ENCODE assay signal across 16 cellular contexts in genomic region chr17:65219124-65219523, GRCh38.
DNase-seq lines count a peak whose midpoint lies in the region; ATAC-seq, FAIRE-seq and TF ChIP-seq lines count a peak whose summit lies in the region.
"Had no signal": no experiment of that assay in that cellular context is flagged by ENCODE, and none has a peak within 500 bp of the region (broad histone marks: within the 10 kb centered on the region; RNA-seq: fewer than 3 reads in every experiment).

No MANE protein-coding gene starts in this region.

- no peaks in the 10 kb centered on the region for H3K9me3 Mint-ChIP-seq in MCF 10A (ENCODE audit: unreplicated experiment)
- no peaks in the 10 kb centered on the region for H3K9me3 Mint-ChIP-seq in activated T-cell treated with anti-CD3 and anti-CD28 coated beads, Interleukin-2, amount 50 U/mL, for 24 hours
- H3K9me3 Mint-ChIP-seq: activated naive CD8-positive, alpha-beta T cell treated with anti-CD3 and anti-CD28 coated beads for 36 hours; naive B cell; stimulated activated naive CD8-positive, alpha-beta T cell treated with anti-CD3 and anti-CD28 coated beads, Interleukin-15, amount 100 ng/mL, for 72 hours had no signal

- H4K20me1 ChIP-seq in mammary epithelial cell (ENCODE audit: insufficient read depth, low read length) (no peaks in the 10 kb centered on the region), GM12878 (ENCODE audit: control insufficient read depth, insufficient read depth) (no peaks in the 10 kb centered on the region)
- H4K20me1 ChIP-seq: BLaER1 had no signal

- H3K36me3 ChIP-seq in mammary epithelial cell (ENCODE audit: insufficient read depth, low read length): no peaks in the 10 kb centered on the region
- H3K36me3 ChIP-seq in GM12878 (ENCODE audit: control insufficient read depth in 2 of 2, insufficient read depth in 2 of 2, low read length in 1 of 2): no peaks in the 10 kb centered on the region
- H3K36me3 ChIP-seq: BLaER1 had no signal

- RAD21 ChIA-PET in GM12878 (lab: Charles Lee; ENCODE audit: unreplicated experiment): no interaction called here

- no peak overlapping the region for H3K4me3 Mint-ChIP-seq in MCF 10A (ENCODE audit: unreplicated experiment)
- no peak overlapping the region for H3K4me3 Mint-ChIP-seq in activated T-cell treated with anti-CD3 and anti-CD28 coated beads, Interleukin-2, amount 50 U/mL, for 24 hours
- H3K4me3 Mint-ChIP-seq: activated CD8-positive, alpha-beta memory T cell treated with anti-CD3 and anti-CD28 coated beads, Interleukin-2, amount 10 ng/mL, durations not matched to agents 7 days and 5 days; activated naive CD8-positive, alpha-beta T cell treated with anti-CD3 and anti-CD28 coated beads for 36 hours; naive B cell; stimulated activated naive CD8-positive, alpha-beta T cell treated with anti-CD3 and anti-CD28 coated beads, Interleukin-15, amount 100 ng/mL, for 72 hours had no signal

- ATAC-seq in GM12878 (no peak), sciatic nerve (no peak)
- ATAC-seq: activated CD8-positive, alpha-beta memory T cell treated with anti-CD3 and anti-CD28 coated beads, Interleukin-2, amount 10 ng/mL, durations not matched to agents 7 days and 5 days; stimulated activated naive CD8-positive, alpha-beta T cell treated with anti-CD3 and anti-CD28 coated beads, Interleukin-15, amount 100 ng/mL, for 72 hours had no signal

- TF ChIP-seq RAD21 in GM12878 (IDR thresholded peaks at IDR 0.05; ENCODE audit: insufficient read depth, low read depth, low read length): 0 out of 2 replicates have a peak, but pooled peaks have one; percentile 11

- H3K27ac Mint-ChIP-seq in MCF 10A (ENCODE audit: low read depth, unreplicated experiment): no peak overlapping the region
- no peak overlapping the region for H3K27ac Mint-ChIP-seq in activated T-cell treated with anti-CD3 and anti-CD28 coated beads, Interleukin-2, amount 50 U/mL, for 24 hours
- H3K27ac Mint-ChIP-seq: activated CD8-positive, alpha-beta memory T cell treated with anti-CD3 and anti-CD28 coated beads, Interleukin-2, amount 10 ng/mL, durations not matched to agents 7 days and 5 days; activated naive CD8-positive, alpha-beta T cell treated with anti-CD3 and anti-CD28 coated beads for 36 hours; naive B cell; stimulated activated naive CD8-positive, alpha-beta T cell treated with anti-CD3 and anti-CD28 coated beads, Interleukin-15, amount 100 ng/mL, for 72 hours had no signal

- no peak overlapping the region for H3K4me2 ChIP-seq in mammary epithelial cell (ENCODE audit: insufficient read depth, low read depth, low read length)
- no peak overlapping the region for H3K4me2 ChIP-seq in GM12878 (ENCODE audit: control insufficient read depth, insufficient read depth)
- H3K4me2 ChIP-seq: BLaER1 had no signal

- DNase-seq in mammary epithelial cell: no peak
- no peak for DNase-seq in MCF 10A (ENCODE audit: unreplicated experiment)
- peak; percentile 32 to 43 for DNase-seq in Kasumi-1 (lab: John Stamatoyannopoulos, UW)
- no peak for DNase-seq in GM12878 (ENCODE audit: low read depth, low spot score)
- no peak for DNase-seq in retinal pigment epithelial cell (ENCODE audit: low read depth)
- no peak for DNase-seq in activated T-cell treated with anti-CD3 and anti-CD28 coated beads, Interleukin-2, amount 50 U/mL, for 24 hours
- no peak for DNase-seq in sciatic nerve (ENCODE audit: low spot score)
- no peak for DNase-seq in dorsolateral prefrontal cortex
- DNase-seq: activated CD8-positive, alpha-beta memory T cell treated with anti-CD3 and anti-CD28 coated beads, Interleukin-2, amount 10 ng/mL, durations not matched to agents 7 days and 5 days; activated naive CD8-positive, alpha-beta T cell treated with anti-CD3 and anti-CD28 coated beads for 36 hours; glutamatergic neuron; Karpas-422; naive B cell; NCI-H2081 treated with DMSO at 0.1 percent for 48 hours; stimulated activated naive CD8-positive, alpha-beta T cell treated with anti-CD3 and anti-CD28 coated beads, Interleukin-15, amount 100 ng/mL, for 72 hours had no signal

- TF ChIP-seq CTCF in mammary epithelial cell (conservative IDR thresholded peaks at IDR 0.05 in 1 of 2, IDR thresholded peaks at IDR 0.05 in 1 of 2; ENCODE audit: extremely low read depth in 1 of 2, insufficient read depth in 1 of 2, low read depth in 1 of 2, low read length in 2 of 2) (peak; percentile 4 to 27), MCF 10A (IDR thresholded peaks at IDR 0.05; ENCODE audit: unreplicated experiment) (no peak), GM12878 (IDR thresholded peaks at IDR 0.05 in 2 of 3, conservative IDR thresholded peaks at IDR 0.05 in 1 of 3; ENCODE audit: control insufficient read depth in 2 of 3, extremely low read depth in 1 of 3, insufficient read depth in 1 of 3, low read depth in 3 of 3, low read length in 3 of 3) (peak in 2 of 3 experiments; percentile 24 to 32; a peak in 2 of 6 replicates), retinal pigment epithelial cell (conservative IDR thresholded peaks at IDR 0.05; ENCODE audit: low read depth, low read length) (peak; percentile 44), dorsolateral prefrontal cortex (IDR thresholded peaks at IDR 0.05 in 54 of 56, conservative IDR thresholded peaks at IDR 0.05 in 2 of 56; ENCODE audit: low read depth in 1 of 56, partially characterized antibody in 56 of 56) (peak in 4 of 56 donors; percentile 9 to 16 (median 12))

- POLR2A ChIA-PET in MCF 10A (lab: Yijun Ruan, JAX): interaction anchor here (0.7 kb wide), 1 partner anchor 8 kb away, joined by 3 read pairs; no protein-coding TSS in a partner anchor
- POLR2A ChIA-PET in GM12878 (lab: Charles Lee): no interaction called here

- H3K9me3 ChIP-seq in mammary epithelial cell (replicated peaks; ENCODE audit: insufficient read depth, low read length) (no peaks in the 10 kb centered on the region), GM12878 (replicated peaks; ENCODE audit: control insufficient read depth, insufficient read depth, low read length) (no peaks in the 10 kb centered on the region)
- H3K9me3 ChIP-seq: BLaER1 had no signal

- in situ Hi-C loops in mammary epithelial cell (cut with MboI; ENCODE audit: low sequenced_read_pairs in 2 of 2) (no loop called here), GM12878 (cut with MboI) (no loop called here)

- peaks cover 46% of the 10 kb centered on the region for H3K27me3 Mint-ChIP-seq in MCF 10A (ENCODE audit: insufficient read depth, unreplicated experiment)
- peaks cover 30% of the 10 kb centered on the region for H3K27me3 Mint-ChIP-seq in activated T-cell treated with anti-CD3 and anti-CD28 coated beads, Interleukin-2, amount 50 U/mL, for 24 hours

- intact Hi-C loops in mammary epithelial cell (cut with micrococcal nuclease) (no loop called here), MCF 10A (cut with micrococcal nuclease) (no loop called here), GM12878 (cut with micrococcal nuclease; ENCODE audit: unreplicated experiment) (no loop called here), sciatic nerve (cut with DNase I) (no loop called here), dorsolateral prefrontal cortex (cut with DNase I) (no loop called here)

- H3K27ac ChIP-seq in mammary epithelial cell (ENCODE audit: insufficient read depth, low read depth, low read length) (no peak overlapping the region), GM12878 (ENCODE audit: control insufficient read depth, insufficient read depth) (no peak overlapping the region), dorsolateral prefrontal cortex (no peak overlapping the region)
- H3K27ac ChIP-seq: BLaER1 had no signal

- SMC1A ChIA-PET in GM12878 (lab: Charles Lee; ENCODE audit: uncharacterized antibody, unreplicated experiment): interaction anchor here (0.7 to 2.8 kb wide), 3 partner anchors 9 to 75 kb away, joined by 3 to 11 read pairs (median 4); no protein-coding TSS in a partner anchor

- H3K4me1 Mint-ChIP-seq in MCF 10A (ENCODE audit: insufficient read depth, unreplicated experiment): no peaks in the 10 kb centered on the region
- H3K4me1 Mint-ChIP-seq in activated T-cell treated with anti-CD3 and anti-CD28 coated beads, Interleukin-2, amount 50 U/mL, for 24 hours (ENCODE audit: low read depth): no peaks in the 10 kb centered on the region
- H3K4me1 Mint-ChIP-seq: activated naive CD8-positive, alpha-beta T cell treated with anti-CD3 and anti-CD28 coated beads for 36 hours; naive B cell; stimulated activated naive CD8-positive, alpha-beta T cell treated with anti-CD3 and anti-CD28 coated beads, Interleukin-15, amount 100 ng/mL, for 72 hours had no signal

- H3K9ac ChIP-seq in mammary epithelial cell (ENCODE audit: insufficient read depth, low read length) (no peak overlapping the region), GM12878 (ENCODE audit: control insufficient read depth, insufficient read depth, low read length) (no peak overlapping the region)
- H3K9ac ChIP-seq: BLaER1 had no signal

- no TSS peak for BruUV-seq in mammary epithelial cell (replicated peaks; lab: Mats Ljungman, UMichigan)
- no TSS peak for BruUV-seq in MCF 10A (replicated peaks; lab: Mats Ljungman, UMichigan)
- BruUV-seq in GM12878 (replicated peaks; lab: Mats Ljungman, UMichigan): no TSS peak

- TF ChIP-seq POLR2A in GM12878 (IDR thresholded peaks at IDR 0.05; ENCODE audit: low read depth, low read length): no peak

- WGBS in mammary epithelial cell (ENCODE audit: low coverage, missing lambda C conversion rate): 68% methylated on average over 3 of the region's 3 CpGs
- 20% methylated on average over 3 of the region's 3 CpGs for WGBS in GM12878 (ENCODE audit: insufficient coverage, insufficient replicate concordance, low lambda C conversion rate, missing lambda C conversion rate)

- CTCF ChIA-PET in mammary epithelial cell (lab: Charles Lee; ENCODE audit: low non-redundant PET): interaction anchor here (0.6 to 0.7 kb wide), 2 partner anchors 13 to 636 kb away, joined by 4 to 5 read pairs; no protein-coding TSS in a partner anchor
- CTCF ChIA-PET in MCF 10A (lab: Yijun Ruan, JAX): interaction anchor here (0.5 to 1.0 kb wide), 3 partner anchors 185 to 1271 kb away, joined by 3 to 7 read pairs (median 3); no protein-coding TSS in a partner anchor
- CTCF ChIA-PET in GM12878 (lab: Yijun Ruan, JAX): interaction anchor here (1.0 to 2.3 kb wide), 3 partner anchors 11 to 946 kb away, joined by 3 to 12 read pairs (median 5); no protein-coding TSS in a partner anchor

- H3K27me3 ChIP-seq in mammary epithelial cell (ENCODE audit: insufficient read depth, low read length) (no peaks in the 10 kb centered on the region), GM12878 (replicated peaks in 1 of 2; ENCODE audit: control insufficient read depth in 2 of 2, insufficient read depth in 2 of 2, low read length in 1 of 2) (no peaks in the 10 kb centered on the region; a peak in 1 of 4 replicates), dorsolateral prefrontal cortex (peaks cover 0 to 9% (median 0%) of the 10 kb centered on the region in 45 donors)
- H3K27me3 ChIP-seq: BLaER1 had no signal

- H3K36me3 Mint-ChIP-seq in MCF 10A (ENCODE audit: insufficient read depth, unreplicated experiment): no peaks in the 10 kb centered on the region
- H3K36me3 Mint-ChIP-seq in activated T-cell treated with anti-CD3 and anti-CD28 coated beads, Interleukin-2, amount 50 U/mL, for 24 hours (ENCODE audit: low read depth): no peaks in the 10 kb centered on the region
- H3K36me3 Mint-ChIP-seq: activated CD8-positive, alpha-beta memory T cell treated with anti-CD3 and anti-CD28 coated beads, Interleukin-2, amount 10 ng/mL, durations not matched to agents 7 days and 5 days; activated naive CD8-positive, alpha-beta T cell treated with anti-CD3 and anti-CD28 coated beads for 36 hours; naive B cell had no signal

- FAIRE-seq in GM12878 (lab: Jason Lieb, UNC): no peak

- no peaks in the 10 kb centered on the region for H3K79me2 ChIP-seq in mammary epithelial cell (ENCODE audit: insufficient read depth, low read length)
- no peaks in the 10 kb centered on the region for H3K79me2 ChIP-seq in GM12878 (ENCODE audit: control insufficient read depth, insufficient read depth, low read length)

- dilution Hi-C loops in mammary epithelial cell (cut with HindIII; ENCODE audit: low sequenced_read_pairs): no loop called here

- no peak overlapping the region for H2AFZ ChIP-seq in mammary epithelial cell (ENCODE audit: low read depth, low read length)
- H2AFZ ChIP-seq in GM12878 (ENCODE audit: control insufficient read depth, low read depth, low read length): no peak overlapping the region

- TF ChIP-seq EP300 in GM12878 (IDR thresholded peaks at IDR 0.05; ENCODE audit: borderline replicate concordance in 1 of 2, control insufficient read depth in 1 of 2, low read depth in 2 of 2, low read length in 2 of 2): no peak

- no peaks in the 10 kb centered on the region for H3K4me1 ChIP-seq in mammary epithelial cell (ENCODE audit: insufficient read depth, low read length)
- H3K4me1 ChIP-seq in GM12878 (ENCODE audit: control insufficient read depth, insufficient read depth, low read length): no peaks in the 10 kb centered on the region

- H3K4me3 ChIP-seq in mammary epithelial cell (replicated peaks in 1 of 3; ENCODE audit: insufficient read depth in 1 of 3, low read depth in 2 of 3, low read length in 3 of 3) (no peak overlapping the region), GM12878 (no peak overlapping the region), retinal pigment epithelial cell (ENCODE audit: low read length) (no peak overlapping the region), dorsolateral prefrontal cortex (no peak overlapping the region)
- H3K4me3 ChIP-seq: BLaER1 had no signal

Comparison
In these comparisons a context has a peak if more than half of its experiments do, and no peak if none do; other contexts are left out.
1. DNase-seq: peak in Kasumi-1 (2 of 2); none in mammary epithelial cell (single experiment), MCF 10A (single experiment), GM12878 (single experiment), retinal pigment epithelial cell (single experiment), activated T-cell treated with anti-CD3 and anti-CD28 coated beads, Interleukin-2, amount 50 U/mL, for 24 hours (single experiment), sciatic nerve (single experiment) and dorsolateral prefrontal cortex (0 of 10).